13 cellular contexts compared by ENCODE assay signal in the genomic region with DNA sequence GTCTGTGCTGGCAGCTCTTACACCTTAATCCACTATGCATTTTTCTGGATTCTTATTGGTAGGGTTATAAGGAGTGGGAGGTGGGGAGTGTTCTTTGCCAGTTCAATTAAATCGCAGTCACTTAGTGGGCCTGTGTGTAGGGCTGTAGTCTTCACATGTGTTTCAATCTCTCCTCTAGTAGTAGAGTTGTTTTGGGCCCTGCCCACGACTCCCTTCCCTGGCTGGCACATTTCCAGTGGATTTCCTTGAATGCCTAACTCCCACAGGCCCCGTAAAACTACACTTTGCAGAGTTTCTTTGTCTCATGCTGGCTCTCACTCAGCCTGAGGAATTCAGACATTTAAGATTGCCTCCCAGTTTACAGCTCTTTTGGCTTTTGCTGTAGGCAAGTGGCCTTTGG.
DNase-seq lines count a peak whose midpoint lies in the region; ATAC-seq, FAIRE-seq and TF ChIP-seq lines count a peak whose summit lies in the region.
"Had no signal": no experiment of that assay in that cellular context is flagged by ENCODE, and none has a peak within 500 bp of the region (broad histone marks: within the 10 kb centered on the region; RNA-seq: fewer than 3 reads in every experiment).

No MANE protein-coding gene starts in this region.

- ATAC-seq in HG03159 (IDR thresholded peaks at IDR 0.05; ENCODE audit: unreplicated experiment): no peak

- no peaks in the 10 kb centered on the region for H3K9me3 ChIP-seq in A673 (ENCODE audit: low read depth, low read length, poor library complexity, severe bottlenecking)
- H3K9me3 ChIP-seq in astrocyte (ENCODE audit: insufficient read depth, low read depth, low read length): no peaks in the 10 kb centered on the region
- peaks cover 0 to 8% (median 0%) of the 10 kb centered on the region in 8 donors for H3K9me3 ChIP-seq in spleen
- H3K9me3 ChIP-seq: neutrophil had no signal

- H3K4me3 ChIP-seq in A673 (ENCODE audit: low read depth, low read length, poor library complexity, severe bottlenecking) (no peak overlapping the region), astrocyte (ENCODE audit: insufficient read depth, low read depth, low read length) (no peak overlapping the region), spleen (no peak overlapping the region)

- TF ChIP-seq CTCF in A673 (conservative IDR thresholded peaks at IDR 0.05; ENCODE audit: low read depth, low read length) (no peak), astrocyte (IDR thresholded peaks at IDR 0.05; ENCODE audit: insufficient read depth, low read depth, low read length) (no peak), spleen (IDR thresholded peaks at IDR 0.05 in 8 of 11, conservative IDR thresholded peaks at IDR 0.05 in 3 of 11) (no peak)

- WGBS in spleen, 5 donors: 23 to 46% (median 40%) methylated on average over 3 of the region's 3 CpGs

- intact Hi-C loops in A673 (cut with micrococcal nuclease; ENCODE audit: unreplicated experiment): no loop called here
- intact Hi-C loops in spleen (cut with DNase I; ENCODE audit: low total_unique reads): no loop called here

- DNase-seq in A673 (ENCODE audit: low spot score) (peak; percentile 99), HS-5 (ENCODE audit: low read depth) (peak; percentile 5), astrocyte (ENCODE audit: low read depth) (peak; percentile 0), kidney tubule cell (ENCODE audit: low spot score) (peak; percentile 3), GM19238 (ENCODE audit: insufficient read length, low spot score) (no peak), NCI-H1092 (lab: John Stamatoyannopoulos, UW) (no peak), spleen (no peak)
- DNase-seq: activated CD4-positive, alpha-beta memory T cell treated with anti-CD3 and anti-CD28 coated beads for 36 hours; NCI-H2029 had no signal

- H3K9ac ChIP-seq in astrocyte (ENCODE audit: low read length): no peak overlapping the region

- no TSS peak for BruUV-seq in A673 (replicated peaks; lab: Mats Ljungman, UMichigan)

- H3K27ac Mint-ChIP-seq in astrocyte (ENCODE audit: unreplicated experiment): peak overlapping the region; percentile 73
- H3K27ac Mint-ChIP-seq: activated CD4-positive, alpha-beta memory T cell treated with anti-CD3 and anti-CD28 coated beads for 36 hours; T-helper 1 cell treated with Interleukin-12 subunit alpha and Interleukin-12 subunit beta and Interleukin-4 antibody, amounts not matched to agents 30 μg/mL and 1 μg/mL, for 36 hours had no signal

- peak overlapping the region; percentile 5 for H3K27ac ChIP-seq in A673 (ENCODE audit: low read depth, low read length, poor library complexity, severe bottlenecking)
- no peak overlapping the region for H3K27ac ChIP-seq in astrocyte (ENCODE audit: low read depth, low read length)
- H3K27ac ChIP-seq in spleen: no peak overlapping the region
- H3K27ac ChIP-seq: neutrophil had no signal

- POLR2A ChIA-PET in A673 (lab: Charles Lee; ENCODE audit: low non-redundant PET): no interaction called here

- no peaks in the 10 kb centered on the region for H3K79me2 ChIP-seq in astrocyte (ENCODE audit: insufficient read depth, low read length)

- H3K4me1 Mint-ChIP-seq in astrocyte (ENCODE audit: low read depth, unreplicated experiment): peaks cover 20% of the 10 kb centered on the region

- H3K27me3 ChIP-seq in A673 (replicated peaks; ENCODE audit: insufficient read depth, low read depth, low read length, poor library complexity) (no peaks in the 10 kb centered on the region), astrocyte (ENCODE audit: insufficient read depth, low read length) (no peaks in the 10 kb centered on the region), spleen (replicated peaks in 1 of 7) (no peaks in the 10 kb centered on the region)
- H3K27me3 ChIP-seq: neutrophil had no signal

- TF ChIP-seq POLR2A in spleen (IDR thresholded peaks at IDR 0.05): no peak

- no peaks in the 10 kb centered on the region for H3K27me3 Mint-ChIP-seq in astrocyte (ENCODE audit: low read depth, unreplicated experiment)
- H3K27me3 Mint-ChIP-seq: activated CD4-positive, alpha-beta memory T cell treated with anti-CD3 and anti-CD28 coated beads for 36 hours had no signal

- H2AFZ ChIP-seq in astrocyte (ENCODE audit: low read depth, low read length): no peak overlapping the region

- no peak overlapping the region for H3K4me3 Mint-ChIP-seq in astrocyte (ENCODE audit: unreplicated experiment)
- H3K4me3 Mint-ChIP-seq: activated CD4-positive, alpha-beta memory T cell treated with anti-CD3 and anti-CD28 coated beads for 36 hours; T-helper 1 cell treated with Interleukin-12 subunit alpha and Interleukin-12 subunit beta and Interleukin-4 antibody, amounts not matched to agents 30 μg/mL and 1 μg/mL, for 36 hours had no signal

- H3K4me1 ChIP-seq in A673 (ENCODE audit: insufficient read depth, low read length, poor library complexity, severe bottlenecking) (peaks cover 36% of the 10 kb centered on the region), astrocyte (ENCODE audit: insufficient read depth, low read length) (no peaks in the 10 kb centered on the region), spleen (no peaks in the 10 kb centered on the region)

- no peaks in the 10 kb centered on the region for H3K9me3 Mint-ChIP-seq in astrocyte (ENCODE audit: unreplicated experiment)
- H3K9me3 Mint-ChIP-seq: activated CD4-positive, alpha-beta memory T cell treated with anti-CD3 and anti-CD28 coated beads for 36 hours; T-helper 1 cell treated with Interleukin-12 subunit alpha and Interleukin-12 subunit beta and Interleukin-4 antibody, amounts not matched to agents 30 μg/mL and 1 μg/mL, for 36 hours had no signal

- CTCF ChIA-PET in A673 (lab: Charles Lee): no interaction called here

- H3K4me2 ChIP-seq in astrocyte (ENCODE audit: low read length): no peak overlapping the region

- H3K36me3 ChIP-seq in A673 (ENCODE audit: insufficient read depth, low read length, poor library complexity, severe bottlenecking) (no peaks in the 10 kb centered on the region), astrocyte (ENCODE audit: insufficient read depth, low read length) (no peaks in the 10 kb centered on the region), spleen (no peaks in the 10 kb centered on the region)
- H3K36me3 ChIP-seq: neutrophil had no signal

- H4K20me1 ChIP-seq in astrocyte (ENCODE audit: insufficient read depth, low read length): no peaks in the 10 kb centered on the region

- FAIRE-seq in astrocyte (lab: Jason Lieb, UNC): no peak
- FAIRE-seq: keratinocyte had no signal

- no peaks in the 10 kb centered on the region for H3K36me3 Mint-ChIP-seq in astrocyte (ENCODE audit: low read depth, unreplicated experiment)
- H3K36me3 Mint-ChIP-seq: activated CD4-positive, alpha-beta memory T cell treated with anti-CD3 and anti-CD28 coated beads for 36 hours had no signal

Comparison
In these comparisons a context has a peak if more than half of its experiments do, and no peak if none do; other contexts are left out.
1. DNase-seq: peak in A673 (single experiment), HS-5 (single experiment), astrocyte (single experiment) and kidney tubule cell (single experiment); none in GM19238 (single experiment), NCI-H1092 (single experiment) and spleen (single experiment).